In the genomic region with DNA sequence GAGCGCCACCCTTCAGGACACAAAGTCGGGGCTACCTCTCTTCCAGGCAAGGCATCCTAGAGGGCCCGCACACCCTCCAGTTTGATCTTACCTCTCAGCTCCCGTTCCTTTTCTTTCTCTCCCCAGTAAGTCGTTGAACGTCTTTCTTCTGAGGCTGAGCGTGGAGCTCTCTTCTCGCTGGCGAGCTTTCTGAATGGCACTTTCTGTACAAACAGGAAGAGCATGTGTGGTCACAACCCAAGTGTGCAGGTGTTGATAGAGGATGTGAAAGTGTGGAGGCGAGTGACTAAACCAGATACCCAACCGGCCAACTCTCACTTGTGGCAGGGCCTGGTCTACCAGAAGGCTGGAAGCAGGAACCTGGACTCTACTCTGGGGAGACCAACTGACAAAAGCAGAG, we compare ENCODE assay signal across 8 cellular contexts. TPM values are rescaled to one million over a fixed set of nuclear protein-coding genes. Genes with fewer than 3 reads are reported as not detected.
A peak's percentile ranks its signal among the peaks of the same experiment; 100 is the strongest.
DNase-seq lines count a peak whose midpoint lies in the region; ATAC-seq and TF ChIP-seq lines count a peak whose summit lies in the region.

TSS of gene AFF3 (minus strand) at position 198 of the 400 bp plus-strand sequence. CDS start 38,136 bp downstream, outside the sequence.

- no peaks in the 10 kb centered on the region for H3K9me3 ChIP-seq in CD4-positive, alpha-beta memory T cell (ENCODE audit: control insufficient read depth in 1 of 2, low read length in 2 of 2)
- H3K9me3 ChIP-seq in spleen = no peaks in the 10 kb centered on the region

- peak; percentile 14 to 24 (median 21) for DNase-seq in CD4-positive, alpha-beta memory T cell
- DNase-seq in Jurkat, Clone E6-1 (ENCODE audit: low read depth, low spot score) = peak; percentile 91
- DNase-seq in activated T-helper 1 cell treated with Interleukin-2 at 50 U/mL for 16 hours (ENCODE audit: low read depth) (peak; percentile 2), spleen (peak; percentile 87), DMS 273 treated with DMSO at 0.1 percent for 48 hours (lab: John Stamatoyannopoulos, UW) (no peak), LoVo (ENCODE audit: low spot score) (no peak), DMS53 treated with DMSO at 0.1 percent for 48 hours (lab: John Stamatoyannopoulos, UW; ENCODE audit: unreplicated experiment) (no peak)

- ATAC-seq in GM21423 (IDR thresholded peaks at IDR 0.05; ENCODE audit: unreplicated experiment) = peak; percentile 99

- 20 to 37% (median 33%) methylated on average over 11 of the region's 11 CpGs for WGBS in spleen, 5 donors

- peak within 1 kb of the TSS; percentile 15 to 30 for H3K4me3 ChIP-seq in CD4-positive, alpha-beta memory T cell (ENCODE audit: low read length in 2 of 2)
- H3K4me3 ChIP-seq in Jurkat, Clone E6-1 (ENCODE audit: low read length) = peak within 1 kb of the TSS; percentile 77
- H3K4me3 ChIP-seq in spleen = peak within 1 kb of the TSS; percentile 32 to 80 (median 46)

- TF ChIP-seq CTCF in spleen (IDR thresholded peaks at IDR 0.05 in 8 of 11, conservative IDR thresholded peaks at IDR 0.05 in 3 of 11) = no peak

- peaks cover 6% of the 10 kb centered on the region for H3K4me1 ChIP-seq in CD4-positive, alpha-beta memory T cell (ENCODE audit: insufficient read depth, low read length)
- peaks cover 0 to 58% (median 17%) of the 10 kb centered on the region in 6 donors for H3K4me1 ChIP-seq in spleen

- no peaks in the 10 kb centered on the region for H3K9me3 Mint-ChIP-seq in CD4-positive, alpha-beta memory T cell

- H3K27ac Mint-ChIP-seq in CD4-positive, alpha-beta memory T cell = peak within 1 kb of the TSS; percentile 14 to 91 (median 84)

- peaks cover 22 to 38% (median 32%) of the 10 kb centered on the region in 4 donors for H3K4me1 Mint-ChIP-seq in CD4-positive, alpha-beta memory T cell

- intact Hi-C loops in CD4-positive, alpha-beta memory T cell (cut with micrococcal nuclease) = no loop called here
- intact Hi-C loops in spleen (cut with DNase I; ENCODE audit: low total_unique reads) = no loop called here

- POLR2A ChIA-PET in CD4-positive, alpha-beta memory T cell (lab: Charles Lee; ENCODE audit: partially characterized antibody) = interaction anchor here (1.0 to 2.4 kb wide), 2 partner anchors 12 to 93 kb away, joined by 4 to 7 read pairs; no protein-coding TSS in a partner anchor

- CTCF ChIA-PET in CD4-positive, alpha-beta memory T cell (lab: Charles Lee; ENCODE audit: partially characterized antibody) = interaction anchor here (0.7 kb wide), 1 partner anchor 8 kb away, joined by 3 read pairs; no protein-coding TSS in a partner anchor

- H3K27me3 Mint-ChIP-seq in CD4-positive, alpha-beta memory T cell = peaks cover 2 to 4% of the 10 kb centered on the region in 2 donors

- TF ChIP-seq POLR2A in spleen (IDR thresholded peaks at IDR 0.05) = peak in 2 of 3 donors; percentile 67 to 75

- H3K4me3 Mint-ChIP-seq in CD4-positive, alpha-beta memory T cell = peak within 1 kb of the TSS; percentile 83 to 91 (median 85)

- no peaks in the 10 kb centered on the region for H3K27me3 ChIP-seq in CD4-positive, alpha-beta memory T cell (ENCODE audit: insufficient read depth, low read length)
- H3K27me3 ChIP-seq in spleen (replicated peaks in 1 of 7) = no peaks in the 10 kb centered on the region

- H3K27ac ChIP-seq in CD4-positive, alpha-beta memory T cell (ENCODE audit: low read depth, low read length) = no peak within 1 kb of the TSS
- H3K27ac ChIP-seq in spleen = peak within 1 kb of the TSS; percentile 16 to 91 (median 66)

- no peaks in the 10 kb centered on the region for H3K36me3 Mint-ChIP-seq in CD4-positive, alpha-beta memory T cell

- no peaks in the 10 kb centered on the region for H3K36me3 ChIP-seq in CD4-positive, alpha-beta memory T cell (ENCODE audit: insufficient read depth, low read length)
- H3K36me3 ChIP-seq in spleen = peaks cover 0 to 5% (median 0%) of the 10 kb centered on the region in 6 donors

RNA-seq across cellular contexts. Expression of gene AFF3, which starts in this region (rescaled TPM):
- 1 to 10 TPM; 3.2 to 3.9 TPM for total RNA-seq in CD4-positive, alpha-beta memory T cell
- polyA plus RNA-seq in CD4-positive, alpha-beta memory T cell = 1 to 10 TPM in 1 of 2 donors, under 1 TPM in 1; 0.63 to 4.6 TPM
- 11.4 TPM for polyA plus RNA-seq in Jurkat, Clone E6-1 (2012; ENCODE audit: insufficient read depth, insufficient read length)
- 10 to 100 TPM; 39.5 to 92.2 (median 72.9) TPM for total RNA-seq in spleen
- polyA plus RNA-seq in spleen = 1 to 10 TPM; 6.0 to 9.1 (median 8.5) TPM

Comparison
In these comparisons a context has a peak if more than half of its experiments do, and no peak if none do; other contexts are left out.
1. RNA of gene AFF3 (total RNA-seq): 39.5 to 92.2 TPM in spleen; 3.2 to 3.9 TPM in CD4-positive, alpha-beta memory T cell; every median in the first group is over 4 times any median in the second.
2. DNase-seq: peak in CD4-positive, alpha-beta memory T cell (5 of 5), Jurkat, Clone E6-1 (single experiment), activated T-helper 1 cell treated with Interleukin-2 at 50 U/mL for 16 hours (single experiment) and spleen (single experiment); none in DMS 273 treated with DMSO at 0.1 percent for 48 hours (single experiment), LoVo (single experiment) and DMS53 treated with DMSO at 0.1 percent for 48 hours (single experiment).
3. H3K4me3 ChIP-seq: peak in every context shown above with its lines; median percentile 77 in Jurkat, Clone E6-1; 46 in spleen; 22 in CD4-positive, alpha-beta memory T cell.